18 cellular contexts compared by ENCODE assay signal in genomic region chr1:238642231-238642630, GRCh38.
DNase-seq lines count a peak whose midpoint lies in the region; TF ChIP-seq lines count a peak whose summit lies in the region.
"Had no signal": no experiment of that assay in that cellular context is flagged by ENCODE, and none has a peak within 500 bp of the region (broad histone marks: within the 10 kb centered on the region; RNA-seq: fewer than 3 reads in every experiment).

No MANE protein-coding gene starts in this region.

- H3K4me3 ChIP-seq in osteoblast (ENCODE audit: insufficient read depth, low read length), result no peak overlapping the region
- H3K4me3 ChIP-seq: GM12878, HAP-1, left ventricle myocardium inferior had no signal

- TF ChIP-seq CTCF in HFFc6 (IDR thresholded peaks at IDR 0.05) (no peak), osteoblast (IDR thresholded peaks at IDR 0.05; ENCODE audit: extremely low read depth, low read depth, low read length) (no peak)

- peaks cover 3% of the 10 kb centered on the region for H3K4me1 ChIP-seq in osteoblast (ENCODE audit: insufficient read depth, low read length)
- H3K4me1 ChIP-seq: HAP-1, left ventricle myocardium inferior had no signal

- H3K27ac Mint-ChIP-seq in HFFc6, result peak overlapping the region; percentile 68
- H3K27ac Mint-ChIP-seq: activated naive CD8-positive, alpha-beta T cell treated with anti-CD3 and anti-CD28 coated beads, Interleukin-2, amount 10 ng/mL, durations not matched to agents 7 days and 5 days; naive thymus-derived CD8-positive, alpha-beta T cell had no signal

- H3K27ac ChIP-seq in osteoblast (ENCODE audit: low read depth, low read length), result peak overlapping the region; percentile 59
- H3K27ac ChIP-seq: C4-2B, left ventricle myocardium inferior had no signal

- H3K4me3 Mint-ChIP-seq in HFFc6, result no peak overlapping the region
- H3K4me3 Mint-ChIP-seq: activated naive CD8-positive, alpha-beta T cell treated with anti-CD3 and anti-CD28 coated beads, Interleukin-2, amount 10 ng/mL, durations not matched to agents 7 days and 5 days; naive thymus-derived CD8-positive, alpha-beta T cell had no signal

- H3K27me3 ChIP-seq in osteoblast (ENCODE audit: insufficient read depth, low read length), result no peaks in the 10 kb centered on the region

- peaks cover 5% of the 10 kb centered on the region; the same call in 1 of the 2 replicates for H3K36me3 Mint-ChIP-seq in HFFc6 (ENCODE audit: low read depth)
- H3K36me3 Mint-ChIP-seq: activated naive CD8-positive, alpha-beta T cell treated with anti-CD3 and anti-CD28 coated beads, Interleukin-2, amount 10 ng/mL, durations not matched to agents 7 days and 5 days; naive thymus-derived CD8-positive, alpha-beta T cell had no signal

- no peaks in the 10 kb centered on the region for H4K20me1 ChIP-seq in osteoblast (ENCODE audit: insufficient read depth, low read length)

- H3K9me3 ChIP-seq in osteoblast (ENCODE audit: low read depth, low read length), result no peaks in the 10 kb centered on the region
- H3K9me3 ChIP-seq: HAP-1, left ventricle myocardium inferior had no signal

- no peak overlapping the region for H3K4me2 ChIP-seq in osteoblast (ENCODE audit: insufficient read depth, low read length)

- no peaks in the 10 kb centered on the region for H3K36me3 ChIP-seq in osteoblast (ENCODE audit: insufficient read depth, low read length)
- H3K36me3 ChIP-seq: HAP-1, left ventricle myocardium inferior had no signal

- no peaks in the 10 kb centered on the region for H3K9me3 Mint-ChIP-seq in HFFc6
- H3K9me3 Mint-ChIP-seq: activated naive CD8-positive, alpha-beta T cell treated with anti-CD3 and anti-CD28 coated beads, Interleukin-2, amount 10 ng/mL, durations not matched to agents 7 days and 5 days had no signal

- H2AFZ ChIP-seq in osteoblast (ENCODE audit: low read length), result peak overlapping the region; percentile 2

- peak; percentile 64 for DNase-seq in HFFc6
- DNase-seq in NCI-H226, result peak; percentile 31
- DNase-seq in dedifferentiated amniotic fluid mesenchymal stem cell (ENCODE audit: extremely low spot score), result peak; percentile 53
- DNase-seq in osteoblast (ENCODE audit: insufficient read length, low spot score, missing footprints), result no peak
- no peak for DNase-seq in hippocampal formation (lab: John Stamatoyannopoulos, UW)
- DNase-seq in NCI-H2029 (lab: John Stamatoyannopoulos, UW), result no peak
- no peak for DNase-seq in NCI-H526 (lab: John Stamatoyannopoulos, UW)
- DNase-seq: activated CD4-positive, alpha-beta T cell treated with anti-CD3 and anti-CD28 coated beads for 48 hours; activated naive CD8-positive, alpha-beta T cell treated with anti-CD3 and anti-CD28 coated beads, Interleukin-2, amount 10 ng/mL, durations not matched to agents 7 days and 5 days; activated T-cell treated with anti-CD3 and anti-CD28 coated beads for 4 hours; DND-41; left ventricle myocardium inferior; naive thymus-derived CD8-positive, alpha-beta T cell; NCI-H1417; substantia nigra had no signal

- H3K4me1 Mint-ChIP-seq in HFFc6 (ENCODE audit: low read depth), result peaks cover 72% of the 10 kb centered on the region
- H3K4me1 Mint-ChIP-seq: activated naive CD8-positive, alpha-beta T cell treated with anti-CD3 and anti-CD28 coated beads, Interleukin-2, amount 10 ng/mL, durations not matched to agents 7 days and 5 days; naive thymus-derived CD8-positive, alpha-beta T cell had no signal

- H3K27me3 Mint-ChIP-seq in HFFc6 (ENCODE audit: insufficient read depth), result no peaks in the 10 kb centered on the region
- H3K27me3 Mint-ChIP-seq: activated naive CD8-positive, alpha-beta T cell treated with anti-CD3 and anti-CD28 coated beads, Interleukin-2, amount 10 ng/mL, durations not matched to agents 7 days and 5 days; naive thymus-derived CD8-positive, alpha-beta T cell had no signal

- no peaks in the 10 kb centered on the region for H3K79me2 ChIP-seq in osteoblast (ENCODE audit: insufficient read depth, low read length)

Comparison
In these comparisons a context has a peak if more than half of its experiments do, and no peak if none do; other contexts are left out.
1. DNase-seq: peak in HFFc6 (single experiment), NCI-H226 (single experiment) and dedifferentiated amniotic fluid mesenchymal stem cell (single experiment); none in osteoblast (single experiment), hippocampal formation (0 of 2), NCI-H2029 (single experiment) and NCI-H526 (0 of 2).